ENCODE assay signal across 16 cellular contexts in the genomic region with DNA sequence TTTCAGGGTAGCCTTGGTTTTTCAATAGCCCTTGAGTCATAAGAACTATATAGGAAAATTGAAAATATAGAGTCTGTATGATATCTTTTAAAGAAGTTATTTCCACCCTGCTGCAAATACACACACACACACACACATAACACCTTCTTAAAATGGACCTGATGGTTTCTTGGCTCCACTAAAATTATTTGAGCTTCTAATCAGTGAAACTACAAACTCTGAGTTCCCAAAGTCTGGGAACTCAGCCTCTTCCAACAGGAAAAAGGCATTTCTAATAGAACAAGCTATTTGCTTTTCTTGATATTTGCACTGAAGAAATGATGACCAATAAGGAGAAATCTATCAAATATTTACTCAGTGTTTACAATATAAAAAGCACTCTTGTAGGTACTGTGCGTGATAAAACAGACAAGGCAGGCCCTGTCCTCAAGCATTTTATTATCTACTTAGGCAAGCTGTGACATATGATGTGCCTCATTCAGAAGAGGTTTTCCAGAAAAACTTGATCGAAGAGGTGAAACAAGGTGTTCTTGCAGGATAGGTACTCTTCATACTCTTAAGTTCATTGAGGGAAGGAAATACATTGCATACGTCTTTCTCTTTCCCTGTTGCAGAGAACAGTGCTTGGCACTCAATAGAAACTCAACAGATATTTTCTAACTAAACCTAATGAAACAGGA.
DNase-seq lines count a peak whose midpoint lies in the region; ATAC-seq and TF ChIP-seq lines count a peak whose summit lies in the region.
"Had no signal": no experiment of that assay in that cellular context is flagged by ENCODE, and none has a peak within 500 bp of the region (broad histone marks: within the 10 kb centered on the region; RNA-seq: fewer than 3 reads in every experiment).

No MANE protein-coding gene starts in this region.

- H3K4me1 ChIP-seq in left lung (no peaks in the 10 kb centered on the region), thyroid gland (peaks cover 30 to 31% of the 10 kb centered on the region in 2 donors)

- H3K9me3 ChIP-seq in left lung (peaks cover 0 to 3% of the 10 kb centered on the region in 2 donors), thyroid gland (no peaks in the 10 kb centered on the region)

- no peak overlapping the region for H3K4me3 ChIP-seq in LNCaP clone FGC (ENCODE audit: low read depth, low read length)
- no peak overlapping the region for H3K4me3 ChIP-seq in left lung
- H3K4me3 ChIP-seq in thyroid gland (replicated peaks in 1 of 3): no peak overlapping the region
- H3K4me3 ChIP-seq in lower leg skin (ENCODE audit: low read depth, poor library complexity, severe bottlenecking): no peak overlapping the region

- peak overlapping the region; percentile 23; the same call in 1 of the 2 replicates for H3K27ac ChIP-seq in 22Rv1
- no peak overlapping the region for H3K27ac ChIP-seq in left lung
- H3K27ac ChIP-seq in thyroid gland: peak overlapping the region; percentile 67 to 91 (median 88)
- H3K27ac ChIP-seq: HL-60 had no signal

- DNase-seq in LNCaP clone FGC (ENCODE audit: low read depth) (peak; percentile 76), left lung (no peak), thyroid gland (no peak), lower leg skin (ENCODE audit: low spot score in 2 of 2) (no peak), Right ventricle myocardium superior (no peak)
- DNase-seq: C1 segment of cervical spinal cord; Calu3; CD4-positive, alpha-beta T cell; DMS 273 treated with DMSO at 0.1 percent for 48 hours; DMS79 treated with DMSO at 0.1 percent for 48 hours; EL; GOT3; H9 had no signal

- TF ChIP-seq CTCF in 22Rv1 (IDR thresholded peaks at IDR 0.05) (no peak), LNCaP clone FGC (IDR thresholded peaks at IDR 0.05; ENCODE audit: control insufficient read depth, extremely low read depth, insufficient read depth) (no peak), left lung (IDR thresholded peaks at IDR 0.05) (no peak), thyroid gland (IDR thresholded peaks at IDR 0.05) (no peak), lower leg skin (IDR thresholded peaks at IDR 0.05) (no peak)

- TF ChIP-seq POLR2A in thyroid gland (IDR thresholded peaks at IDR 0.05) (peak in 1 of 2 donors; percentile 34), lower leg skin (IDR thresholded peaks at IDR 0.05) (no peak)

- peak; percentile 71 for ATAC-seq in left lung
- ATAC-seq in GM18517 (IDR thresholded peaks at IDR 0.05; ENCODE audit: unreplicated experiment): no peak
- ATAC-seq in Right ventricle myocardium superior (ENCODE audit: poor library complexity): no peak

- WGBS in thyroid gland, 2 donors: 52 to 61% methylated on average over 3 of the region's 3 CpGs
- 60 to 63% methylated on average over 3 of the region's 3 CpGs for WGBS in lower leg skin, 2 donors

- H3K27me3 ChIP-seq in left lung (no peaks in the 10 kb centered on the region), thyroid gland (no peaks in the 10 kb centered on the region)

- H3K36me3 ChIP-seq in left lung (no peaks in the 10 kb centered on the region), thyroid gland (no peaks in the 10 kb centered on the region)

- intact Hi-C loops in left lung (cut with DNase I): no loop called here
- intact Hi-C loops in thyroid gland (cut with DNase I): no loop called here
- intact Hi-C loops in lower leg skin (cut with DNase I; ENCODE audit: low total_unique reads): no loop called here
- intact Hi-C loops in Right ventricle myocardium superior (cut with DNase I): no loop called here

Comparison
In these comparisons a context has a peak if more than half of its experiments do, and no peak if none do; other contexts are left out.
1. H3K27ac ChIP-seq: peak in 22Rv1 (single experiment) and thyroid gland (3 of 3); none in left lung (0 of 2).